ENCODE assay signal across 9 cellular contexts in the genomic region with DNA sequence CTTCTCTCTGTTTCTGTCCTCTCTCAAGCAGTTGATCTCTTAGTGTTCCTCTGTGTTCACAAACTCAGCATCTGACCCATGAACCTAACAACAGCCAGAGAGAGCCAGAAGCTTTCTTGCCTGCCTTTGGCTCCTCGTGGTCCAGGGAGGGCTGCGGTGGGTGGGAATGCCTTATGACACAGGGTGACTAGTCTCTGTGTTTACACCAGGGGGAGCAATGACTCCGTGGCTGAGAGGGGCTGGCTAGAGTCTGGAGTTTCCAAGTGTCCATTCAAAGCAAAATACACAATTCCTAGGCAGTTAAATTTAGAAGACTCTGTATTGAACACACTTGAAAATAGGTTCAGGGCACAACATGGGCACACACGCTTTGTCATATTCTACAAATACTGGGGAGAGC.
DNase-seq lines count a peak whose midpoint lies in the region; ATAC-seq and TF ChIP-seq lines count a peak whose summit lies in the region.
"Had no signal": no experiment of that assay in that cellular context is flagged by ENCODE, and none has a peak within 500 bp of the region (broad histone marks: within the 10 kb centered on the region; RNA-seq: fewer than 3 reads in every experiment).

No MANE protein-coding gene starts in this region.

- H3K27me3 Mint-ChIP-seq in MCF 10A (ENCODE audit: insufficient read depth, unreplicated experiment): no peaks in the 10 kb centered on the region

- BruUV-seq in MCF 10A (replicated peaks; lab: Mats Ljungman, UMichigan): no TSS peak

- no peak overlapping the region for H3K4me3 Mint-ChIP-seq in MCF 10A (ENCODE audit: unreplicated experiment)
- H3K4me3 Mint-ChIP-seq: dendritic cell treated with granulocyte-macrophage colony-stimulating factor and Interleukin-4, amounts not matched to agents 40 ng/mL and 50 ng/mL, for 4 days had no signal

- ATAC-seq in GM18909 (IDR thresholded peaks at IDR 0.05; ENCODE audit: poor library complexity, unreplicated experiment) (peak; percentile 67), GM21737 (IDR thresholded peaks at IDR 0.05; ENCODE audit: unreplicated experiment) (no peak)

- CTCF ChIA-PET in MCF 10A (lab: Yijun Ruan, JAX): no interaction called here

- no peaks in the 10 kb centered on the region for H3K36me3 ChIP-seq in BE2C
- no peaks in the 10 kb centered on the region for H3K36me3 ChIP-seq in kidney epithelial cell (ENCODE audit: control insufficient read depth, insufficient read depth, low read length)
- H3K36me3 ChIP-seq in transverse colon: no peaks in the 10 kb centered on the region

- H3K9me3 Mint-ChIP-seq in MCF 10A (ENCODE audit: unreplicated experiment): peaks cover 41% of the 10 kb centered on the region
- H3K9me3 Mint-ChIP-seq: dendritic cell treated with granulocyte-macrophage colony-stimulating factor and Interleukin-4, amounts not matched to agents 40 ng/mL and 50 ng/mL, for 4 days had no signal

- no peaks in the 10 kb centered on the region for H3K9me3 ChIP-seq in BE2C
- no peaks in the 10 kb centered on the region for H3K9me3 ChIP-seq in transverse colon

- intact Hi-C loops in MCF 10A (cut with micrococcal nuclease): no loop called here
- intact Hi-C loops in transverse colon (cut with DNase I; ENCODE audit: low total_unique reads): loop anchor here (10.0 kb wide), 1 partner anchor 131 kb away; no protein-coding TSS in a partner anchor

- H3K27ac ChIP-seq in transverse colon: no peak overlapping the region

- no peak overlapping the region for H3K27ac Mint-ChIP-seq in MCF 10A (ENCODE audit: low read depth, unreplicated experiment)
- H3K27ac Mint-ChIP-seq: dendritic cell treated with granulocyte-macrophage colony-stimulating factor and Interleukin-4, amounts not matched to agents 40 ng/mL and 50 ng/mL, for 4 days had no signal

- no peak for TF ChIP-seq EP300 in transverse colon (IDR thresholded peaks at IDR 0.05; ENCODE audit: low read depth)

- H3K27me3 ChIP-seq in BE2C: no peaks in the 10 kb centered on the region
- H3K27me3 ChIP-seq in kidney epithelial cell (ENCODE audit: control insufficient read depth, insufficient read depth, low read length): no peaks in the 10 kb centered on the region
- no peaks in the 10 kb centered on the region for H3K27me3 ChIP-seq in transverse colon

- TF ChIP-seq POLR2A in transverse colon (IDR thresholded peaks at IDR 0.05): no peak

- DNase-seq in BE2C (peak; percentile 35), LHCN-M2 (ENCODE audit: low read depth) (peak; percentile 7), MCF 10A (ENCODE audit: unreplicated experiment) (peak; percentile 10), kidney epithelial cell (ENCODE audit: low read depth) (no peak), transverse colon (peak; percentile 13)
- no peak for DNase-seq in stimulated activated CD4-positive, alpha-beta T cell treated with anti-CD3 and anti-CD28 coated beads, Interleukin-4, amount 100 ng/mL, for 4 hours

- no peaks in the 10 kb centered on the region for H3K4me1 Mint-ChIP-seq in MCF 10A (ENCODE audit: insufficient read depth, unreplicated experiment)

- POLR2A ChIA-PET in MCF 10A (lab: Yijun Ruan, JAX): no interaction called here

- H3K4me3 ChIP-seq in BE2C (ENCODE audit: low read depth, low read length) (no peak overlapping the region), kidney epithelial cell (ENCODE audit: low read depth, low read length) (no peak overlapping the region), transverse colon (no peak overlapping the region)

- in situ Hi-C loops in transverse colon (cut with MboI; ENCODE audit: low pct_ligation_motif_present in 1 of 4, low pct_unique_long_range_greater_than_20kb in 1 of 4, low sequenced_read_pairs in 3 of 4): loop anchor here in 2 of 4 donors (10.0 to 25.0 kb wide), 2 partner anchors 131 to 293 kb away; no protein-coding TSS in a partner anchor

- TF ChIP-seq CTCF in BE2C (IDR thresholded peaks at IDR 0.05; ENCODE audit: low read depth, low read length) (peak; percentile 67), MCF 10A (IDR thresholded peaks at IDR 0.05; ENCODE audit: unreplicated experiment) (no peak), kidney epithelial cell (IDR thresholded peaks at IDR 0.05; ENCODE audit: insufficient read depth, low read length, poor library complexity, severe bottlenecking) (peak; percentile 59), transverse colon (IDR thresholded peaks at IDR 0.05) (peak; percentile 55 to 60 (median 59))

- no peaks in the 10 kb centered on the region for H3K36me3 Mint-ChIP-seq in MCF 10A (ENCODE audit: insufficient read depth, unreplicated experiment)

- no peaks in the 10 kb centered on the region for H3K4me1 ChIP-seq in BE2C
- no peaks in the 10 kb centered on the region for H3K4me1 ChIP-seq in transverse colon

- WGBS in transverse colon (ENCODE audit: low coverage in 1 of 2), 2 donors: 17 to 44% methylated on average over 1 to 4 of the region's 4 CpGs

Comparison
In these comparisons a context has a peak if more than half of its experiments do, and no peak if none do; other contexts are left out.
1. DNase-seq: peak in BE2C (single experiment), LHCN-M2 (single experiment), MCF 10A (single experiment) and transverse colon (single experiment); none in kidney epithelial cell (single experiment) and stimulated activated CD4-positive, alpha-beta T cell treated with anti-CD3 and anti-CD28 coated beads, Interleukin-4, amount 100 ng/mL, for 4 hours (0 of 2).